Comparison of ENCODE assay signal across 19 cellular contexts in genomic region chr3:194983121-194983520, GRCh38.
DNase-seq lines count a peak whose midpoint lies in the region; ATAC-seq, FAIRE-seq and TF ChIP-seq lines count a peak whose summit lies in the region.
"Had no signal": no experiment of that assay in that cellular context is flagged by ENCODE, and none has a peak within 500 bp of the region (broad histone marks: within the 10 kb centered on the region; RNA-seq: fewer than 3 reads in every experiment).

No MANE protein-coding gene starts in this region.

- DNase-seq in activated CD8-positive, alpha-beta memory T cell treated with anti-CD3 and anti-CD28 coated beads for 24 hours: peak; percentile 26
- no peak for DNase-seq in activated CD8-positive, alpha-beta memory T cell treated with anti-CD3 and anti-CD28 coated beads, Interleukin-2, amount 50 U/mL, for 4 hours
- DNase-seq in NCI-H2171 (lab: John Stamatoyannopoulos, UW): peak; percentile 47
- peak; percentile 29 for DNase-seq in ecto neural progenitor cell (ENCODE audit: low spot score)
- peak; percentile 49 for DNase-seq in posterior vena cava (ENCODE audit: low spot score)
- no peak for DNase-seq in thyroid gland
- no peak for DNase-seq in GM12892 (ENCODE audit: insufficient read length)
- DNase-seq: 8988T, Calu3, HCEC 1CT had no signal

- no peaks in the 10 kb centered on the region for H3K27me3 ChIP-seq in thyroid gland

- FAIRE-seq in GM12892 (lab: Jason Lieb, UNC): no peak
- FAIRE-seq: G401.6, GM12891, GM18507, H54, HepG2 had no signal

- intact Hi-C loops in posterior vena cava (cut with DNase I) (no loop called here), thyroid gland (cut with DNase I) (loop anchor here (10.0 kb wide), 1 partner anchor 298 kb away; the partner anchor contains the start of gene FAM43A)

- no peak for ATAC-seq in HG02884 (IDR thresholded peaks at IDR 0.05; ENCODE audit: unreplicated experiment)
- ATAC-seq: CD8-positive, alpha-beta T cell; GM23338; HepG2 had no signal

- no peak overlapping the region for H3K4me3 ChIP-seq in thyroid gland (replicated peaks in 1 of 3)
- H3K4me3 ChIP-seq: BLaER1 treated with 17β-estradiol and CSF1 and Interleukin-3, amounts not matched to agents 10 nM and 100 nM; GM23338 had no signal

- H3K4me1 ChIP-seq in thyroid gland: peaks cover 0 to 12% of the 10 kb centered on the region in 2 donors

- no peak for TF ChIP-seq CTCF in thyroid gland (IDR thresholded peaks at IDR 0.05)

- no peak overlapping the region for H3K27ac ChIP-seq in thyroid gland
- H3K27ac ChIP-seq: BLaER1 treated with 17β-estradiol and CSF1 and Interleukin-3, amounts not matched to agents 10 nM and 100 nM had no signal

- WGBS in thyroid gland, 2 donors: 61 to 89% methylated on average over 2 of the region's 2 CpGs

- no peaks in the 10 kb centered on the region for H3K9me3 ChIP-seq in thyroid gland

- no peaks in the 10 kb centered on the region for H3K36me3 ChIP-seq in thyroid gland
- H3K36me3 ChIP-seq: BLaER1 treated with 17β-estradiol and CSF1 and Interleukin-3, amounts not matched to agents 10 nM and 100 nM had no signal

- TF ChIP-seq POLR2A in thyroid gland (IDR thresholded peaks at IDR 0.05) (no peak), GM12892 (IDR thresholded peaks at IDR 0.05; ENCODE audit: low read depth, low read length) (no peak)

Comparison
In these comparisons a context has a peak if more than half of its experiments do, and no peak if none do; other contexts are left out.
1. DNase-seq: peak in activated CD8-positive, alpha-beta memory T cell treated with anti-CD3 and anti-CD28 coated beads for 24 hours (single experiment), NCI-H2171 (single experiment), ecto neural progenitor cell (single experiment) and posterior vena cava (single experiment); none in activated CD8-positive, alpha-beta memory T cell treated with anti-CD3 and anti-CD28 coated beads, Interleukin-2, amount 50 U/mL, for 4 hours (single experiment), thyroid gland (0 of 2) and GM12892 (single experiment).